Comparison of ENCODE assay signal across 24 cellular contexts in the genomic region with DNA sequence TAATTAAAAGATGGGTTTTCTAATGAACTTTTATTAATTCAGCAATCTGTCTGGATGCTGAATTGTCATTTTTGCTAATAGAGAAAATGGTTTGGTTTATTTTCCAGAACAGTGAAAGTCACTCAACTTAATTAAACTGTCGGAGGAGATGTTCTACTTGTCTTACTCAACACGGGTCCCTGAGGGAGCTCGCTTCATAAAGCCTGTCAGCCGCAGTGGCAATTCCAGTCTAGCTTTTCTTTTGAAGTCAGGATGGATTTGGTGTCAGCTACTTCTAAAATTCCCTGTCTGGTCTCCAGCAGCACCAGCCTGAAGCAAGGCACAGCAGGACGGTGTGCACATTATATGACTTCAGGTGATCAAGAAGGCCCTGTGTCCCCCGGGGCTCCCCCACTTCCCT.
"Had no signal": no experiment of that assay in that cellular context is flagged by ENCODE, and none has a peak within 500 bp of the region (broad histone marks: within the 10 kb centered on the region; RNA-seq: fewer than 3 reads in every experiment).

No MANE protein-coding gene starts in this region.

- H3K36me3 Mint-ChIP-seq: immature natural killer cell, mesothelial cell of epicardium had no signal

- H3K9me3 Mint-ChIP-seq: dendritic cell treated with granulocyte-macrophage colony-stimulating factor and Interleukin-4, amounts not matched to agents 40 ng/mL and 50 ng/mL, for 4 days; endodermal cell; immature natural killer cell; mesothelial cell of epicardium had no signal

- H3K27me3 Mint-ChIP-seq: dendritic cell treated with granulocyte-macrophage colony-stimulating factor and Interleukin-4, amounts not matched to agents 40 ng/mL and 50 ng/mL, for 4 days had no signal

- H3K4me3 Mint-ChIP-seq: dendritic cell treated with granulocyte-macrophage colony-stimulating factor and Interleukin-4, amounts not matched to agents 40 ng/mL and 50 ng/mL, for 4 days; effector memory CD8-positive, alpha-beta T cell; endodermal cell; immature natural killer cell; mesothelial cell of epicardium had no signal

- DNase-seq: cerebellar nuclear complex; colonic mucosa; cortex of kidney; effector CD8-positive, alpha-beta T cell; effector memory CD8-positive, alpha-beta T cell; endodermal cell; esophagus squamous epithelium; foreskin fibroblast; heart left ventricle; hypothalamus; immature natural killer cell; islet precursor cell; kidney; kidney glomerular epithelial cell; left colon; left lung; left ventricle myocardium superior; lower lobe of right lung; mesenchymal stem cell; mucosa of descending colon had no signal

- H3K4me1 Mint-ChIP-seq: mesothelial cell of epicardium had no signal

- H3K27ac Mint-ChIP-seq: dendritic cell treated with granulocyte-macrophage colony-stimulating factor and Interleukin-4, amounts not matched to agents 40 ng/mL and 50 ng/mL, for 4 days; effector memory CD8-positive, alpha-beta T cell; endodermal cell; immature natural killer cell; mesothelial cell of epicardium had no signal

- ATAC-seq: effector memory CD8-positive, alpha-beta T cell; esophagus mucosa; gastroesophageal sphincter; heart left ventricle; left colon; left lung; left ventricle myocardium superior; lower lobe of right lung; mucosa of descending colon had no signal
